Comparison of ENCODE assay signal across 9 cellular contexts in genomic region chr5:134115806-134116175, GRCh38. TPM values are rescaled to one million over a fixed set of nuclear protein-coding genes. Genes with fewer than 3 reads are reported as not detected.
DNase-seq lines count a peak whose midpoint lies in the region; ATAC-seq, FAIRE-seq and TF ChIP-seq lines count a peak whose summit lies in the region.
"Had no signal": no experiment of that assay in that cellular context is flagged by ENCODE, and none has a peak within 500 bp of the region (broad histone marks: within the 10 kb centered on the region; RNA-seq: fewer than 3 reads in every experiment).

No MANE protein-coding gene starts in this region.

- no peak for TF ChIP-seq POLR2A in GM12891 (IDR thresholded peaks at IDR 0.05; ENCODE audit: low read depth, low read length)

- H2AFZ ChIP-seq in hepatocyte = no peak overlapping the region

- H3K9me3 Mint-ChIP-seq in T-helper 1 cell treated with Interleukin-12 subunit alpha and Interleukin-12 subunit beta and Interleukin-4 antibody, amounts not matched to agents 30 μg/mL and 1 μg/mL, for 36 hours = no peaks in the 10 kb centered on the region
- no peaks in the 10 kb centered on the region for H3K9me3 Mint-ChIP-seq in stimulated activated naive CD8-positive, alpha-beta T cell treated with anti-CD3 and anti-CD28 coated beads, Interleukin-15, Interleukin-2, amounts not matched to agents 100 ng/mL and 50 ng/mL, for 24 hours

- FAIRE-seq in GM12891 (lab: Jason Lieb, UNC) = no peak

- DNase-seq in T-helper 1 cell (no peak), hepatocyte (ENCODE audit: low spot score) (peak; percentile 33), GM12891 (ENCODE audit: insufficient read length, low spot score) (no peak), caudate nucleus (lab: John Stamatoyannopoulos, UW) (no peak), COLO829 (ENCODE audit: low spot score) (no peak)

- H3K9me3 ChIP-seq in hepatocyte (ENCODE audit: low read depth) = no peaks in the 10 kb centered on the region

- H3K27ac Mint-ChIP-seq in T-helper 1 cell treated with Interleukin-12 subunit alpha and Interleukin-12 subunit beta and Interleukin-4 antibody, amounts not matched to agents 30 μg/mL and 1 μg/mL, for 36 hours = no peak overlapping the region
- no peak overlapping the region for H3K27ac Mint-ChIP-seq in stimulated activated naive CD8-positive, alpha-beta T cell treated with anti-CD3 and anti-CD28 coated beads, Interleukin-15, Interleukin-2, amounts not matched to agents 100 ng/mL and 50 ng/mL, for 24 hours

- H3K79me2 ChIP-seq in hepatocyte = no peaks in the 10 kb centered on the region
- H3K79me2 ChIP-seq: parathyroid adenoma had no signal

- H3K4me3 ChIP-seq in hepatocyte = no peak overlapping the region

- no peaks in the 10 kb centered on the region for H4K20me1 ChIP-seq in hepatocyte (ENCODE audit: insufficient read depth, poor library complexity, severe bottlenecking)

- peak overlapping the region; percentile 100 for H3K4me2 ChIP-seq in hepatocyte

- no peaks in the 10 kb centered on the region for H3K36me3 ChIP-seq in hepatocyte (replicated peaks; ENCODE audit: insufficient read depth, low read depth)

- WGBS in hepatocyte (ENCODE audit: low lambda C conversion rate, missing lambda C conversion rate) = 54% methylated on average over 12 of the region's 13 CpGs

- peak overlapping the region; percentile 69 for H3K4me3 Mint-ChIP-seq in T-helper 1 cell treated with Interleukin-12 subunit alpha and Interleukin-12 subunit beta and Interleukin-4 antibody, amounts not matched to agents 30 μg/mL and 1 μg/mL, for 36 hours
- peak overlapping the region; percentile 79 for H3K4me3 Mint-ChIP-seq in stimulated activated naive CD8-positive, alpha-beta T cell treated with anti-CD3 and anti-CD28 coated beads, Interleukin-15, Interleukin-2, amounts not matched to agents 100 ng/mL and 50 ng/mL, for 24 hours

- no peaks in the 10 kb centered on the region for H3K4me1 ChIP-seq in hepatocyte (ENCODE audit: insufficient read depth)

- H3K36me3 Mint-ChIP-seq in T-helper 1 cell treated with Interleukin-12 subunit alpha and Interleukin-12 subunit beta and Interleukin-4 antibody, amounts not matched to agents 30 μg/mL and 1 μg/mL, for 36 hours (ENCODE audit: low read depth) = peaks cover 40% of the 10 kb centered on the region
- H3K36me3 Mint-ChIP-seq in stimulated activated naive CD8-positive, alpha-beta T cell treated with anti-CD3 and anti-CD28 coated beads, Interleukin-15, Interleukin-2, amounts not matched to agents 100 ng/mL and 50 ng/mL, for 24 hours (ENCODE audit: low read depth) = peaks cover 25% of the 10 kb centered on the region

- no peak overlapping the region for H3K27ac ChIP-seq in hepatocyte
- H3K27ac ChIP-seq in caudate nucleus (ENCODE audit: low read depth, low read length) = no peak overlapping the region
- H3K27ac ChIP-seq: parathyroid adenoma had no signal

- peak; percentile 12; the same call in 1 of the 3 replicates for ATAC-seq in SK-N-SH treated with all-trans-retinoic acid at 6 μM for 48 hours

- H3K9me2 ChIP-seq in hepatocyte (replicated peaks; ENCODE audit: insufficient read depth) = no peaks in the 10 kb centered on the region

- peaks cover 17% of the 10 kb centered on the region for H3K27me3 ChIP-seq in hepatocyte

- H3K27me3 Mint-ChIP-seq in T-helper 1 cell treated with Interleukin-12 subunit alpha and Interleukin-12 subunit beta and Interleukin-4 antibody, amounts not matched to agents 30 μg/mL and 1 μg/mL, for 36 hours (ENCODE audit: low read depth) = peaks cover 65% of the 10 kb centered on the region
- H3K27me3 Mint-ChIP-seq in stimulated activated naive CD8-positive, alpha-beta T cell treated with anti-CD3 and anti-CD28 coated beads, Interleukin-15, Interleukin-2, amounts not matched to agents 100 ng/mL and 50 ng/mL, for 24 hours = no peaks in the 10 kb centered on the region

- peaks cover 52% of the 10 kb centered on the region for H3K4me1 Mint-ChIP-seq in T-helper 1 cell treated with Interleukin-12 subunit alpha and Interleukin-12 subunit beta and Interleukin-4 antibody, amounts not matched to agents 30 μg/mL and 1 μg/mL, for 36 hours (ENCODE audit: low read depth)
- H3K4me1 Mint-ChIP-seq in stimulated activated naive CD8-positive, alpha-beta T cell treated with anti-CD3 and anti-CD28 coated beads, Interleukin-15, Interleukin-2, amounts not matched to agents 100 ng/mL and 50 ng/mL, for 24 hours (ENCODE audit: low read depth) = peaks cover 87% of the 10 kb centered on the region

- TF ChIP-seq CTCF in hepatocyte (IDR thresholded peaks at IDR 0.05; ENCODE audit: poor library complexity) = no peak

TF ChIP-seq in SK-N-SH treated with all-trans-retinoic acid at 6 μM for 48 hours, 23 proteins besides CTCF, POLR2A, EP300 and RAD21:
- TF ChIP-seq CSDC2 (CRISPR knock-in tag; IDR thresholded peaks at IDR 0.05) (no peak), PPARA (CRISPR knock-in tag; IDR thresholded peaks at IDR 0.05; ENCODE audit: borderline replicate concordance) (no peak), ZNF70 (CRISPR knock-in tag; IDR thresholded peaks at IDR 0.05) (no peak), RARB (CRISPR knock-in tag; IDR thresholded peaks at IDR 0.05) (no peak)

TF ChIP-seq in GM12891, 5 proteins besides CTCF, POLR2A, EP300 and RAD21:
- TF ChIP-seq POLR2AphosphoS5 (IDR thresholded peaks at IDR 0.05; ENCODE audit: low read depth, low read length) (no peak), POU2F2 (IDR thresholded peaks at IDR 0.05; ENCODE audit: low read depth, low read length) (no peak), TAF1 (IDR thresholded peaks at IDR 0.05; ENCODE audit: low read depth, low read length) (no peak), PAX5 (IDR thresholded peaks at IDR 0.05; ENCODE audit: insufficient read depth, low read length, severe bottlenecking) (no peak), SPI1 (IDR thresholded peaks at IDR 0.05; ENCODE audit: low read depth, low read length) (no peak)
TF ChIP-seq in GM12891: peak in this region for 0.

RNA-seq across cellular contexts. Expression of gene TCF7, which starts 1.3 kb away (rescaled TPM):
- 5.1 and 7.5 TPM in 2 replicates for total RNA-seq in hepatocyte
- 5.7 and 8.1 TPM in 2 replicates for polyA plus RNA-seq in hepatocyte
- 55.8 TPM for polyA plus RNA-seq in GM12891 (2012; ENCODE audit: low read depth, missing spikeins)
